1 cellular context compared by ENCODE assay signal in the genomic region with DNA sequence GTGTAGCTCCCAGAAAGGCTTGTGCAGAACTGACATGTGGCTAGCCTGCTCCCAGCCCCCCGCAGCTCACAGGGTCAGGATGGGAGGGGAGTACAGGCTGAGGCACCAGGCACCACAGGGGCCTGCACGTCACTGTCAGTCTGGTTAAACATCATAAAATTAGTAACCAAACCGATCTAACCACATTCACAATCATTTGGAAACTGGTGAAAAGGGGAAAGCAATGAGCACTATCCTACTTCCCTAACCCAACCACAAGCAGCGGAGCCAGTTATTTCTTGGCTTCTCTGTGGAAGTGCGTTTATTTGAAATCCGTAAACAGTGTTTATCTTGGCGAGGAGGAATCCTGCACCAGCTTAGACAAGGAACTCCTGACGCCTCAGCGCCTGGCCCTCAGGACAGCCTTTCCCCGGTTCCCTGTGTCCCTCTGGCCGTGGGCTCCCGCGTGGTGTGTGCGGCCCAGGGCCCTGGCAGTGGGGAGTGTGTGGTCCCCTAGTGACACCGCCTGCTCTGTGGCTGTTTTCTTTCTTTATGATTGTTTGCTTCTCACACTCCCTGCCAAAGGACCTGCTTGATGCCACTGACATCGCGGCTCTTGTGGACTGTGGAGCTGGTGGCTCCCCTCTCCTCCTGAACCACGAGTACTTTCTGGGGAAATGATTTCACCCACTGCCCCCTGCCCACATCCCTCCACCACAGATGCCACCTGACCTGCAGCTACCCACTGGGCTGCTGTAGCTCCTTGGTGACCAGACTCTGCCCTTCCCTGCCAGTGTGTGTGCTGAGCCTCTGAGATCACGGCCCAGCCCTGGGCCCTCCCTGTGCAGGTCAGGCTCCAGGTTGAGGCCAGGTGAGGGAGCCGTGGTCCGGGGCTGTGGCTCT.
TF ChIP-seq lines count a peak whose summit lies in the region.

No MANE protein-coding gene starts in this region.

TF ChIP-seq in GM12878, 131 proteins besides CTCF, POLR2A, EP300 and RAD21 (continued from another document):
- TF ChIP-seq, protein P1, sequence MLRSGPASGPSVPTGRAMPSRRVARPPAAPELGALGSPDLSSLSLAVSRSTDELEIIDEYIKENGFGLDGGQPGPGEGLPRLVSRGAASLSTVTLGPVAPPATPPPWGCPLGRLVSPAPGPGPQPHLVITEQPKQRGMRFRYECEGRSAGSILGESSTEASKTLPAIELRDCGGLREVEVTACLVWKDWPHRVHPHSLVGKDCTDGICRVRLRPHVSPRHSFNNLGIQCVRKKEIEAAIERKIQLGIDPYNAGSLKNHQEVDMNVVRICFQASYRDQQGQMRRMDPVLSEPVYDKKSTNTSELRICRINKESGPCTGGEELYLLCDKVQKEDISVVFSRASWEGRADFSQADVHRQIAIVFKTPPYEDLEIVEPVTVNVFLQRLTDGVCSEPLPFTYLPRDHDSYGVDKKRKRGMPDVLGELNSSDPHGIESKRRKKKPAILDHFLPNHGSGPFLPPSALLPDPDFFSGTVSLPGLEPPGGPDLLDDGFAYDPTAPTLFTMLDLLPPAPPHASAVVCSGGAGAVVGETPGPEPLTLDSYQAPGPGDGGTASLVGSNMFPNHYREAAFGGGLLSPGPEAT (IDR thresholded peaks at IDR 0.05; ENCODE audit: low read depth) = peak; percentile 95
- TF ChIP-seq, protein P2, sequence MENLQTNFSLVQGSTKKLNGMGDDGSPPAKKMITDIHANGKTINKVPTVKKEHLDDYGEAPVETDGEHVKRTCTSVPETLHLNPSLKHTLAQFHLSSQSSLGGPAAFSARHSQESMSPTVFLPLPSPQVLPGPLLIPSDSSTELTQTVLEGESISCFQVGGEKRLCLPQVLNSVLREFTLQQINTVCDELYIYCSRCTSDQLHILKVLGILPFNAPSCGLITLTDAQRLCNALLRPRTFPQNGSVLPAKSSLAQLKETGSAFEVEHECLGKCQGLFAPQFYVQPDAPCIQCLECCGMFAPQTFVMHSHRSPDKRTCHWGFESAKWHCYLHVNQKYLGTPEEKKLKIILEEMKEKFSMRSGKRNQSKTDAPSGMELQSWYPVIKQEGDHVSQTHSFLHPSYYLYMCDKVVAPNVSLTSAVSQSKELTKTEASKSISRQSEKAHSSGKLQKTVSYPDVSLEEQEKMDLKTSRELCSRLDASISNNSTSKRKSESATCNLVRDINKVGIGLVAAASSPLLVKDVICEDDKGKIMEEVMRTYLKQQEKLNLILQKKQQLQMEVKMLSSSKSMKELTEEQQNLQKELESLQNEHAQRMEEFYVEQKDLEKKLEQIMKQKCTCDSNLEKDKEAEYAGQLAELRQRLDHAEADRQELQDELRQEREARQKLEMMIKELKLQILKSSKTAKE (IDR thresholded peaks at IDR 0.05; ENCODE audit: low read depth, poor library complexity, severe bottlenecking) = peak; percentile 96
- TF ChIP-seq GABPA (IDR thresholded peaks at IDR 0.05; ENCODE audit: low read depth) = no peak
- TF ChIP-seq, protein P3, sequence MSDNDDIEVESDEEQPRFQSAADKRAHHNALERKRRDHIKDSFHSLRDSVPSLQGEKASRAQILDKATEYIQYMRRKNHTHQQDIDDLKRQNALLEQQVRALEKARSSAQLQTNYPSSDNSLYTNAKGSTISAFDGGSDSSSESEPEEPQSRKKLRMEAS (IDR thresholded peaks at IDR 0.05; ENCODE audit: low read depth, low read length) = no peak
- TF ChIP-seq BHLHE40 (IDR thresholded peaks at IDR 0.05; ENCODE audit: borderline replicate concordance in 1 of 2, low read depth in 2 of 2, low read length in 1 of 2) = peak; percentile 72 to 75
